ENCODE assay signal across 14 cellular contexts in genomic region chr2:24881623-24882022, GRCh38. TPM values are rescaled to one million over a fixed set of nuclear protein-coding genes. Genes with fewer than 3 reads are reported as not detected.
DNase-seq lines count a peak whose midpoint lies in the region; ATAC-seq and TF ChIP-seq lines count a peak whose summit lies in the region.
"Had no signal": no experiment of that assay in that cellular context is flagged by ENCODE, and none has a peak within 500 bp of the region (broad histone marks: within the 10 kb centered on the region; RNA-seq: fewer than 3 reads in every experiment).

No MANE protein-coding gene starts in this region.

- H3K36me3 ChIP-seq in BE2C (peaks cover 4% of the 10 kb centered on the region; the same call in 1 of the 2 replicates), adrenal gland (replicated peaks in 1 of 2) (no peaks in the 10 kb centered on the region)
- H3K36me3 ChIP-seq: gastrocnemius medialis had no signal

- 90 to 94% (median 90%) methylated on average over 9 of the region's 9 CpGs for WGBS in adrenal gland, 4 donors

- TF ChIP-seq CTCF in BE2C (IDR thresholded peaks at IDR 0.05; ENCODE audit: low read depth, low read length): peak; percentile 50
- peak; percentile 18; the same call in 1 of the 2 replicates for TF ChIP-seq CTCF in GM12875 (IDR thresholded peaks at IDR 0.05; ENCODE audit: borderline replicate concordance, insufficient read depth, low read depth, low read length)
- peak; percentile 16 for TF ChIP-seq CTCF in astrocyte of the spinal cord (IDR thresholded peaks at IDR 0.05; ENCODE audit: low read depth, low read length)
- no peak for TF ChIP-seq CTCF in adrenal gland (IDR thresholded peaks at IDR 0.05)
- TF ChIP-seq CTCF in endothelial cell (IDR thresholded peaks at IDR 0.05; ENCODE audit: unreplicated experiment): no peak

- H3K27ac Mint-ChIP-seq in endothelial cell (ENCODE audit: unreplicated experiment): no peak overlapping the region

- H3K27ac ChIP-seq in layer of hippocampus (ENCODE audit: low read depth, low read length) (peak overlapping the region; percentile 56), adrenal gland (no peak overlapping the region)

- no peak overlapping the region for H3K4me3 ChIP-seq in BE2C (ENCODE audit: low read depth, low read length)
- no peak overlapping the region for H3K4me3 ChIP-seq in GM12875 (ENCODE audit: low read depth, low read length)
- no peak overlapping the region for H3K4me3 ChIP-seq in astrocyte of the spinal cord (ENCODE audit: low read depth, low read length)
- no peak overlapping the region for H3K4me3 ChIP-seq in adrenal gland
- H3K4me3 ChIP-seq: gastrocnemius medialis had no signal

- intact Hi-C loops in adrenal gland (cut with DNase I): no loop called here

- DNase-seq in BE2C (no peak), astrocyte of the spinal cord (ENCODE audit: low read depth, low spot score) (no peak), adrenal gland (no peak), T-helper 2 cell (no peak), endothelial cell (ENCODE audit: low spot score) (no peak)
- DNase-seq: effector CD8-positive, alpha-beta T cell; gastrocnemius medialis; immature natural killer cell; NCI-H2227 treated with DMSO at 0.1 percent for 48 hours; occipital lobe had no signal

- in situ Hi-C loops in astrocyte of the spinal cord (cut with HindIII; ENCODE audit: low sequenced_read_pairs): no loop called here

- H3K27me3 ChIP-seq in BE2C: no peaks in the 10 kb centered on the region
- no peaks in the 10 kb centered on the region for H3K27me3 ChIP-seq in layer of hippocampus (ENCODE audit: control insufficient read depth, insufficient read depth, low read length)
- no peaks in the 10 kb centered on the region for H3K27me3 ChIP-seq in adrenal gland
- H3K27me3 ChIP-seq: gastrocnemius medialis had no signal

- H3K4me1 Mint-ChIP-seq in endothelial cell (ENCODE audit: unreplicated experiment): peaks cover 16% of the 10 kb centered on the region
- H3K4me1 Mint-ChIP-seq: immature natural killer cell had no signal

- ATAC-seq in HG03159 (IDR thresholded peaks at IDR 0.05; ENCODE audit: unreplicated experiment): no peak
- ATAC-seq: gastrocnemius medialis had no signal

- peaks cover 2% of the 10 kb centered on the region for H3K27me3 Mint-ChIP-seq in endothelial cell (ENCODE audit: unreplicated experiment)
- H3K27me3 Mint-ChIP-seq: brain had no signal

- H3K4me3 Mint-ChIP-seq in endothelial cell (ENCODE audit: unreplicated experiment): no peak overlapping the region
- H3K4me3 Mint-ChIP-seq: brain, immature natural killer cell had no signal

- H3K36me3 Mint-ChIP-seq in endothelial cell (ENCODE audit: low read depth, unreplicated experiment): peaks cover 14% of the 10 kb centered on the region
- H3K36me3 Mint-ChIP-seq: immature natural killer cell had no signal

- H3K4me1 ChIP-seq in BE2C (no peaks in the 10 kb centered on the region), adrenal gland (replicated peaks in 1 of 2) (peaks cover 0 to 8% of the 10 kb centered on the region in 2 donors)

- no peak for TF ChIP-seq POLR2A in adrenal gland (IDR thresholded peaks at IDR 0.05)

- H3K9me3 Mint-ChIP-seq in endothelial cell (ENCODE audit: unreplicated experiment): no peaks in the 10 kb centered on the region

- H3K9me3 ChIP-seq in BE2C (no peaks in the 10 kb centered on the region), adrenal gland (replicated peaks in 1 of 3) (no peaks in the 10 kb centered on the region)
- H3K9me3 ChIP-seq: gastrocnemius medialis had no signal

RNA-seq across cellular contexts. Expression of gene ADCY3, which starts 38.4 kb away (rescaled TPM):
- polyA plus RNA-seq in BE2C (2012; ENCODE audit: insufficient read depth, insufficient read length, low read depth): 21.5 TPM
- total RNA-seq in adrenal gland (10 to 100 TPM; 32.0 to 72.0 (median 35.8) TPM), endothelial cell (ENCODE audit: unreplicated experiment) (88.0 TPM)
- 10 to 100 TPM; 19.6 to 44.9 (median 20.1) TPM for polyA plus RNA-seq in adrenal gland

Comparison
In these comparisons a context has a peak if more than half of its experiments do, and no peak if none do; other contexts are left out.
1. CTCF ChIP-seq: peak in BE2C (single experiment), GM12875 (single experiment) and astrocyte of the spinal cord (single experiment); none in adrenal gland (0 of 6) and endothelial cell (single experiment).